In the genomic region with DNA sequence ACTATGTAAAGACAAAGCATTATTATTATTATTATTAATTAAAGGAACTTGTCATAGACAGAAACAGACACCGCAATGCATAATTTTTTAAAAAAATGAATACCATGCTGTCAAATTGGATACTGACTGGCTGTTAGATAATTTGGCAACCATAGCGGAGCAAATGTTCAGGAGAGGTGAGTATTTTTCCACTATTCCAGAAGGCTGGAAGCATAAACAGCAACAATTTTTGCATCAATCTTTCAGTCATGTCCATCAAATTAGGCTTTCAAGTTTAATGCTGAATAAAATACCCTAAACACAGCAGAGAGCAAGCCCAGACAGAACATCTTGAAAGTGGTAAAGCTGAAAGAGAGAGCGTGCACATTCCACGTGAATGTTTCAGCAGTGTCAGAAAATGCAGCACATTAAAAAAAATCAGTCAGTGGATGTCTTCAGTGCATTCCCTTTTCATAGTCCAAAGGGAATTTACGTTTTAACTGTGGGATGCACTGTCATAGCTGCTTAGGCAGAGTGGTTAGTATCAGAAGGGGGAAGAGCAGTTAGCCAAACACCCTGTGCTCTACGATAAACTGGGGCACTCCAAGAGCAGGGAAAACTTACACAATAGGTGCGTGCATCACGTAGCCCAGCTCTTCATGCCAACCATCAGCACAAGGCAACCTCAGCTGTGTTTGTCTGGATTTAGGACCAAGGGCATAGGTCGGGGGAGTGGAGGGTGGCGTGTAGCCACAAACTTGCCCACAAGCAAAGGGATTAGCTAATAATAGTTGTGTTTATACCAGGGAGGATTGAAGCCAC, we compare ENCODE assay signal across 12 cellular contexts.
DNase-seq lines count a peak whose midpoint lies in the region; ATAC-seq, FAIRE-seq and TF ChIP-seq lines count a peak whose summit lies in the region.
"Had no signal": no experiment of that assay in that cellular context is flagged by ENCODE, and none has a peak within 500 bp of the region (broad histone marks: within the 10 kb centered on the region; RNA-seq: fewer than 3 reads in every experiment).

No MANE protein-coding gene starts in this region.

- H3K9me3 ChIP-seq in small intestine (ENCODE audit: control insufficient read depth, low read depth): no peaks in the 10 kb centered on the region

- DNase-seq in GOT3 (lab: John Stamatoyannopoulos, UW) (peak; percentile 45), astrocyte of the cerebellum (ENCODE audit: low read depth) (peak; percentile 12), left cardiac atrium (peak; percentile 36), small intestine (peak; percentile 14), NCI-H1417 (lab: John Stamatoyannopoulos, UW) (no peak), RCC 7860 (ENCODE audit: low spot score) (no peak)
- no peak for DNase-seq in activated naive CD4-positive, alpha-beta T cell treated with anti-CD3 and anti-CD28 coated beads, Interleukin-2, amount 50 U/mL, for 72 hours (ENCODE audit: low spot score in 2 of 2)
- DNase-seq in activated CD4-positive, alpha-beta T cell treated with anti-CD3 and anti-CD28 coated beads, Interleukin-2, amount 10 ng/mL, durations not matched to agents 7 days and 5 days: no peak
- DNase-seq: activated CD4-positive, alpha-beta T cell treated with anti-CD3 and anti-CD28 coated beads, Interleukin-2, amount 50 U/mL, for 1 hour; activated naive CD8-positive, alpha-beta T cell treated with anti-CD3 and anti-CD28 coated beads, Interleukin-2, amount 50 U/mL, for 24 hours; nucleus accumbens had no signal

- H3K4me1 Mint-ChIP-seq in activated CD4-positive, alpha-beta T cell treated with anti-CD3 and anti-CD28 coated beads, Interleukin-2, amount 10 ng/mL, durations not matched to agents 7 days and 5 days: no peaks in the 10 kb centered on the region
- H3K4me1 Mint-ChIP-seq: activated naive CD8-positive, alpha-beta T cell treated with anti-CD3 and anti-CD28 coated beads, Interleukin-2, amount 50 U/mL, for 24 hours had no signal

- no peaks in the 10 kb centered on the region for H3K27me3 ChIP-seq in small intestine (ENCODE audit: control insufficient read depth in 2 of 2, insufficient read depth in 2 of 2, low read length in 2 of 2)

- H3K36me3 Mint-ChIP-seq in activated naive CD4-positive, alpha-beta T cell treated with anti-CD3 and anti-CD28 coated beads, Interleukin-2, amount 50 U/mL, for 72 hours: peaks cover 17 to 19% of the 10 kb centered on the region in 2 donors
- no peaks in the 10 kb centered on the region for H3K36me3 Mint-ChIP-seq in activated CD4-positive, alpha-beta T cell treated with anti-CD3 and anti-CD28 coated beads, Interleukin-2, amount 10 ng/mL, durations not matched to agents 7 days and 5 days (ENCODE audit: low read depth)

- POLR2A ChIA-PET in activated CD4-positive, alpha-beta T cell treated with anti-CD3 and anti-CD28 coated beads, Interleukin-2, amount 10 ng/mL, durations not matched to agents 7 days and 5 days (lab: Charles Lee): no interaction called here

- TF ChIP-seq CTCF in astrocyte of the cerebellum (IDR thresholded peaks at IDR 0.05; ENCODE audit: low read depth, low read length, missing control alignments): no peak

- no peak overlapping the region for H3K27ac Mint-ChIP-seq in activated naive CD4-positive, alpha-beta T cell treated with anti-CD3 and anti-CD28 coated beads, Interleukin-2, amount 50 U/mL, for 72 hours
- no peak overlapping the region for H3K27ac Mint-ChIP-seq in activated CD4-positive, alpha-beta T cell treated with anti-CD3 and anti-CD28 coated beads, Interleukin-2, amount 10 ng/mL, durations not matched to agents 7 days and 5 days
- H3K27ac Mint-ChIP-seq: activated naive CD8-positive, alpha-beta T cell treated with anti-CD3 and anti-CD28 coated beads, Interleukin-2, amount 50 U/mL, for 24 hours had no signal

- CTCF ChIA-PET in activated CD4-positive, alpha-beta T cell treated with anti-CD3 and anti-CD28 coated beads, Interleukin-2, amount 10 ng/mL, durations not matched to agents 7 days and 5 days (lab: Charles Lee): no interaction called here

- peaks cover 11 to 15% of the 10 kb centered on the region in 2 donors for H3K9me3 Mint-ChIP-seq in activated naive CD4-positive, alpha-beta T cell treated with anti-CD3 and anti-CD28 coated beads, Interleukin-2, amount 50 U/mL, for 72 hours
- H3K9me3 Mint-ChIP-seq in activated CD4-positive, alpha-beta T cell treated with anti-CD3 and anti-CD28 coated beads, Interleukin-2, amount 10 ng/mL, durations not matched to agents 7 days and 5 days: no peaks in the 10 kb centered on the region

- no peak overlapping the region for H3K4me3 Mint-ChIP-seq in activated CD4-positive, alpha-beta T cell treated with anti-CD3 and anti-CD28 coated beads, Interleukin-2, amount 10 ng/mL, durations not matched to agents 7 days and 5 days
- H3K4me3 Mint-ChIP-seq: activated naive CD8-positive, alpha-beta T cell treated with anti-CD3 and anti-CD28 coated beads, Interleukin-2, amount 50 U/mL, for 24 hours had no signal

- no peaks in the 10 kb centered on the region for H3K4me1 ChIP-seq in small intestine (ENCODE audit: control insufficient read depth in 2 of 2, insufficient read depth in 1 of 2, low read depth in 1 of 2, low read length in 1 of 2)

- no peak for FAIRE-seq in small intestine (lab: Jason Lieb, UNC)
- no peak for FAIRE-seq in RCC 7860 (lab: Jason Lieb, UNC)

- peak; percentile 83 to 87 for ATAC-seq in left cardiac atrium
- ATAC-seq in activated naive CD4-positive, alpha-beta T cell treated with anti-CD3 and anti-CD28 coated beads, Interleukin-2, amount 50 U/mL, for 72 hours: no peak
- ATAC-seq: activated naive CD8-positive, alpha-beta T cell treated with anti-CD3 and anti-CD28 coated beads, Interleukin-2, amount 50 U/mL, for 24 hours had no signal

- no peak overlapping the region for H3K4me3 ChIP-seq in astrocyte of the cerebellum (ENCODE audit: low read depth, low read length)
- no peak overlapping the region for H3K4me3 ChIP-seq in small intestine (ENCODE audit: low read depth in 1 of 2, low read length in 2 of 2)

- H3K27ac ChIP-seq in small intestine (ENCODE audit: low read depth in 1 of 2, low read length in 1 of 2): no peak overlapping the region
- H3K27ac ChIP-seq: KMS-11 had no signal

- intact Hi-C loops in left cardiac atrium (cut with DNase I): no loop called here

- no peaks in the 10 kb centered on the region for H3K36me3 ChIP-seq in small intestine (ENCODE audit: control insufficient read depth in 2 of 2, insufficient read depth in 2 of 2, low read length in 2 of 2)

- peaks cover 21% of the 10 kb centered on the region for H3K27me3 Mint-ChIP-seq in activated CD4-positive, alpha-beta T cell treated with anti-CD3 and anti-CD28 coated beads, Interleukin-2, amount 10 ng/mL, durations not matched to agents 7 days and 5 days

- WGBS in small intestine, 3 donors: 37 to 48% (median 39%) methylated on average over 10 of the region's 10 CpGs

- in situ Hi-C loops in astrocyte of the cerebellum (cut with HindIII; ENCODE audit: low sequenced_read_pairs): no loop called here

Comparison
In these comparisons a context has a peak if more than half of its experiments do, and no peak if none do; other contexts are left out.
1. DNase-seq: peak in GOT3 (single experiment), astrocyte of the cerebellum (single experiment), left cardiac atrium (single experiment) and small intestine (single experiment); none in activated naive CD4-positive, alpha-beta T cell treated with anti-CD3 and anti-CD28 coated beads, Interleukin-2, amount 50 U/mL, for 72 hours (0 of 2), NCI-H1417 (0 of 3), RCC 7860 (single experiment) and activated CD4-positive, alpha-beta T cell treated with anti-CD3 and anti-CD28 coated beads, Interleukin-2, amount 10 ng/mL, durations not matched to agents 7 days and 5 days (single experiment).
2. ATAC-seq: peak in left cardiac atrium (2 of 2); none in activated naive CD4-positive, alpha-beta T cell treated with anti-CD3 and anti-CD28 coated beads, Interleukin-2, amount 50 U/mL, for 72 hours (0 of 2).